19 cellular contexts compared by ENCODE assay signal in the genomic region with DNA sequence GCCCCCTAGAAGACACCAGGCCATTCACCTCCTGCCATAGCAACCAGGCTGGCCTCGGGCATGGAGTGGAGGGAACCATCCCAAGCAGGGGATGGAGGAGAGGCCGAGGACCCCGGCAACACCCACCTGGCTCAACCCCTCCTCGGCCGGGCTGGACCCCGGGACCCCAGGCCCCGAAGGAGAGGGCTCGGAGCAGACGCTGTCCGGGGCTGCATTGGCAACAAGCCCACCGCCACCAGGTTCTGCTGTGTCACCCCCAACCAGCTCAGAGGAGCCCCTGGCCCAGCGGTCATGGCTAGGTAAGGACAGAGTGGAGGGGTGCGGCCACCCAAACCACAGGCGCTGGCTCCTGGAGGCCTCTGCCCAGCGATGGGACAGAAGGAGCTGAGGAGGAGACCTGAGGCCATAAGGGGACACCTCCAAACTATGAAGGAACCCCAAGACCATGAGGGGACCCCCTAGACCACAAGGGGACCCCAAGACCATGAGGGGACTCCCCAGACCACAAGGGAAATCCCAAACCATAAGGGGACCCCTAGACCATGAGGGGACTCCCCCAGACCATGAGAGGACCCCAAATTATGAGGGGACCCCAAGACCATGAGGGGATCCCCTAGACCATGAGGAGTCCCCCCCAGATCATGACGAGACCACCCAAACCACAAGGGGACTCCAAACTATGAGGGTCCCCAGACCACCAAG.
DNase-seq lines count a peak whose midpoint lies in the region; ATAC-seq, FAIRE-seq and TF ChIP-seq lines count a peak whose summit lies in the region.
"Had no signal": no experiment of that assay in that cellular context is flagged by ENCODE, and none has a peak within 500 bp of the region (broad histone marks: within the 10 kb centered on the region; RNA-seq: fewer than 3 reads in every experiment).

No MANE protein-coding gene starts in this region.

- H3K4me2 ChIP-seq in GM12878 (ENCODE audit: control insufficient read depth, insufficient read depth) = no peak overlapping the region

- no peak for TF ChIP-seq RAD21 in GM12878 (IDR thresholded peaks at IDR 0.05; ENCODE audit: insufficient read depth, low read depth, low read length)

- FAIRE-seq in GM12878 (lab: Jason Lieb, UNC) = no peak
- FAIRE-seq: G401.6, K562 had no signal

- no peak overlapping the region for H2AFZ ChIP-seq in GM12878 (ENCODE audit: control insufficient read depth, low read depth, low read length)

- POLR2A ChIA-PET in GM12878 (lab: Charles Lee) = interaction anchor here (1.7 kb wide), 2 partner anchors 62 to 65 kb away, joined by 3 to 5 read pairs; no protein-coding TSS in a partner anchor

- SMC1A ChIA-PET in GM12878 (lab: Charles Lee; ENCODE audit: uncharacterized antibody, unreplicated experiment) = interaction anchor here (0.6 to 1.2 kb wide), 2 partner anchors 72 to 140 kb away, joined by 3 read pairs; no protein-coding TSS in a partner anchor

- RAD21 ChIA-PET in GM12878 (lab: Charles Lee; ENCODE audit: unreplicated experiment) = interaction anchor here (1.1 to 1.6 kb wide), 4 partner anchors 7 to 72 kb away, joined by 3 to 7 read pairs (median 4); no protein-coding TSS in a partner anchor

- no peaks in the 10 kb centered on the region for H3K4me1 ChIP-seq in right cardiac atrium (ENCODE audit: control insufficient read depth, insufficient read depth, low read length)
- peaks cover 36% of the 10 kb centered on the region for H3K4me1 ChIP-seq in GM12878 (ENCODE audit: control insufficient read depth, insufficient read depth, low read length)

- H3K27ac ChIP-seq in right cardiac atrium (ENCODE audit: low read length) (no peak overlapping the region), KOPT-K1 (ENCODE audit: low read depth, low read length, poor library complexity, severe bottlenecking) (peak overlapping the region; percentile 61), GM12878 (ENCODE audit: control insufficient read depth, insufficient read depth) (no peak overlapping the region; the same call in 1 of the 2 replicates), temporal lobe (ENCODE audit: low read depth, low read length) (peak overlapping the region; percentile 38)
- H3K27ac ChIP-seq: SK-N-MC had no signal

- DNase-seq in right cardiac atrium (peak in 2 of 3 donors; percentile 43 to 53), Right ventricle myocardium superior (no peak), GM12878 (ENCODE audit: low read depth, low spot score) (no peak), GM03348 (ENCODE audit: low spot score) (no peak)
- no peak for DNase-seq in stimulated activated naive CD4-positive, alpha-beta T cell (lab: John Stamatoyannopoulos, UW)
- DNase-seq: GOT3, NCI-H1105, NCI-H1694, NCI-H2081 treated with DMSO at 0.1 percent for 48 hours, NCI-H510A, NCI-H774, OCI-M1, SHP77 had no signal

- no peak for TF ChIP-seq EP300 in GM12878 (IDR thresholded peaks at IDR 0.05; ENCODE audit: borderline replicate concordance in 1 of 2, control insufficient read depth in 1 of 2, low read depth in 2 of 2, low read length in 2 of 2)

- no peak overlapping the region for H3K9ac ChIP-seq in GM12878 (ENCODE audit: control insufficient read depth, insufficient read depth, low read length)

- ATAC-seq in right cardiac atrium (no peak), Right ventricle myocardium superior (ENCODE audit: poor library complexity) (no peak), GM12878 (no peak), GM21528 (IDR thresholded peaks at IDR 0.05; ENCODE audit: low FRiP score, unreplicated experiment) (no peak)

- BruUV-seq in GM12878 (replicated peaks; lab: Mats Ljungman, UMichigan) = no TSS peak

- H3K27me3 ChIP-seq in right cardiac atrium (ENCODE audit: control insufficient read depth, insufficient read depth) (no peaks in the 10 kb centered on the region), GM12878 (replicated peaks in 1 of 2; ENCODE audit: control insufficient read depth in 2 of 2, insufficient read depth in 2 of 2, low read length in 1 of 2) (no peaks in the 10 kb centered on the region)

- in situ Hi-C loops in GM12878 (cut with MboI) = no loop called here

- no peak for TF ChIP-seq CTCF in GM12878 (IDR thresholded peaks at IDR 0.05 in 2 of 3, conservative IDR thresholded peaks at IDR 0.05 in 1 of 3; ENCODE audit: control insufficient read depth in 2 of 3, extremely low read depth in 1 of 3, insufficient read depth in 1 of 3, low read depth in 3 of 3, low read length in 3 of 3)

- no peak for TF ChIP-seq POLR2A in GM12878 (IDR thresholded peaks at IDR 0.05; ENCODE audit: low read depth, low read length)

- no peaks in the 10 kb centered on the region for H4K20me1 ChIP-seq in GM12878 (ENCODE audit: control insufficient read depth, insufficient read depth)

- CTCF ChIA-PET in GM12878 (lab: Yijun Ruan, JAX) = interaction anchor here (1.2 to 1.4 kb wide), 2 partner anchors 62 to 72 kb away, joined by 3 read pairs; no protein-coding TSS in a partner anchor

- H3K9me3 ChIP-seq in right cardiac atrium (ENCODE audit: control insufficient read depth, low read length) (no peaks in the 10 kb centered on the region), KOPT-K1 (ENCODE audit: insufficient read depth, low read length, poor library complexity, severe bottlenecking) (peaks cover 8% of the 10 kb centered on the region), GM12878 (replicated peaks; ENCODE audit: control insufficient read depth, insufficient read depth, low read length) (no peaks in the 10 kb centered on the region; the same call in 2 of the 3 replicates)

- H3K4me3 ChIP-seq in right cardiac atrium (ENCODE audit: low read length) (no peak overlapping the region), GM12878 (no peak overlapping the region)
- H3K4me3 ChIP-seq: K562, SK-N-MC had no signal

- WGBS in right cardiac atrium = 95% methylated on average over 16 of the region's 16 CpGs
- WGBS in GM12878 (ENCODE audit: insufficient coverage, insufficient replicate concordance, low lambda C conversion rate, missing lambda C conversion rate) = 90% methylated on average over 16 of the region's 16 CpGs

- intact Hi-C loops in right cardiac atrium (cut with DNase I) (no loop called here), Right ventricle myocardium superior (cut with DNase I) (no loop called here), GM12878 (cut with micrococcal nuclease; ENCODE audit: unreplicated experiment) (no loop called here)

- H3K36me3 ChIP-seq in KOPT-K1 (ENCODE audit: insufficient read depth, low read length) (peaks cover 47% of the 10 kb centered on the region), GM12878 (ENCODE audit: control insufficient read depth in 2 of 2, insufficient read depth in 2 of 2, low read length in 1 of 2) (peaks cover under 1 to 1% of the 10 kb centered on the region in 2 experiments; a peak in 3 of 4 replicates)

- no peaks in the 10 kb centered on the region for H3K79me2 ChIP-seq in GM12878 (ENCODE audit: control insufficient read depth, insufficient read depth, low read length)

TF ChIP-seq in GM12878, 131 proteins besides CTCF, POLR2A, EP300 and RAD21:
- peak; percentile 69 for TF ChIP-seq RUNX3 (IDR thresholded peaks at IDR 0.05; ENCODE audit: low read length)
- TF ChIP-seq, protein P1, sequence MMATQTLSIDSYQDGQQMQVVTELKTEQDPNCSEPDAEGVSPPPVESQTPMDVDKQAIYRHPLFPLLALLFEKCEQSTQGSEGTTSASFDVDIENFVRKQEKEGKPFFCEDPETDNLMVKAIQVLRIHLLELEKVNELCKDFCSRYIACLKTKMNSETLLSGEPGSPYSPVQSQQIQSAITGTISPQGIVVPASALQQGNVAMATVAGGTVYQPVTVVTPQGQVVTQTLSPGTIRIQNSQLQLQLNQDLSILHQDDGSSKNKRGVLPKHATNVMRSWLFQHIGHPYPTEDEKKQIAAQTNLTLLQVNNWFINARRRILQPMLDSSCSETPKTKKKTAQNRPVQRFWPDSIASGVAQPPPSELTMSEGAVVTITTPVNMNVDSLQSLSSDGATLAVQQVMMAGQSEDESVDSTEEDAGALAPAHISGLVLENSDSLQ (IDR thresholded peaks at IDR 0.05) = no peak

Comparison
In these comparisons a context has a peak if more than half of its experiments do, and no peak if none do; other contexts are left out.
1. DNase-seq: peak in right cardiac atrium (2 of 3); none in Right ventricle myocardium superior (single experiment), GM12878 (single experiment), stimulated activated naive CD4-positive, alpha-beta T cell (0 of 6) and GM03348 (single experiment).
2. H3K27ac ChIP-seq: peak in KOPT-K1 (single experiment) and temporal lobe (single experiment); none in right cardiac atrium (single experiment) and GM12878 (single experiment).